20 cellular contexts compared by ENCODE assay signal in genomic region chr1:210087058-210087457, GRCh38.
"Had no signal": no experiment of that assay in that cellular context is flagged by ENCODE, and none has a peak within 500 bp of the region (broad histone marks: within the 10 kb centered on the region; RNA-seq: fewer than 3 reads in every experiment).

No MANE protein-coding gene starts in this region.

- DNase-seq: cerebellar nuclear complex; cortex of kidney; left ventricle myocardium superior; lower lobe of right lung; stimulated activated CD4-positive, alpha-beta T cell treated with anti-CD3 and anti-CD28 coated beads, Interleukin-12 subunit alpha, Interleukin-12 subunit beta, amount 100 ng/mL, for 4 hours; stimulated activated CD4-positive, alpha-beta T cell treated with anti-CD3 and anti-CD28 coated beads, Interleukin-1b, Interleukin-23, amount 100 ng/mL, for 48 hours; stimulated activated CD4-positive, alpha-beta T cell treated with anti-CD3 and anti-CD28 coated beads, Interleukin-4, amount 100 ng/mL, for 1 hour; stimulated activated CD8-positive, alpha-beta memory T cell treated with anti-CD3 and anti-CD28 coated beads, Interleukin-4, amount 100 ng/mL, for 48 hours; stomach; thyroid gland; uterus had no signal

- H3K27ac Mint-ChIP-seq: nephron, neural progenitor cell, type B pancreatic cell had no signal

- FAIRE-seq: frontal cortex, keratinocyte had no signal

- H3K4me1 ChIP-seq: lower lobe of right lung, neural progenitor cell, prostate gland, right atrium auricular region, stomach, thyroid gland, uterus had no signal

- H3K9ac ChIP-seq: neural progenitor cell had no signal

- H3K27me3 ChIP-seq: neural progenitor cell, right atrium auricular region, stomach, thyroid gland, uterus had no signal

- H3K4me3 ChIP-seq: lower lobe of right lung, neural progenitor cell, prostate gland, right atrium auricular region, smooth muscle cell, stomach, thyroid gland, uterus had no signal

- H3K4me3 Mint-ChIP-seq: nephron, neural progenitor cell, type B pancreatic cell had no signal

- H3K9me3 ChIP-seq: lower lobe of right lung, prostate gland, right atrium auricular region, stomach, thyroid gland, uterus had no signal

- ATAC-seq: left ventricle myocardium superior, sciatic nerve had no signal

- H3K36me3 Mint-ChIP-seq: neural progenitor cell, type B pancreatic cell had no signal

- H3K9me3 Mint-ChIP-seq: nephron, neural progenitor cell, type B pancreatic cell had no signal

- H3K27ac ChIP-seq: lower lobe of right lung, neural progenitor cell, prostate gland, right atrium auricular region, stomach, thyroid gland, uterus had no signal

- H3K4me2 ChIP-seq: neural progenitor cell, smooth muscle cell had no signal

- H3K27me3 Mint-ChIP-seq: type B pancreatic cell had no signal

- H3K36me3 ChIP-seq: lower lobe of right lung, neural progenitor cell, prostate gland, right atrium auricular region, stomach, thyroid gland, uterus had no signal

- H2AFZ ChIP-seq: neural progenitor cell had no signal

- H3K4me1 Mint-ChIP-seq: nephron, neural progenitor cell had no signal
